ENCODE assay signal across 9 cellular contexts in the genomic region with DNA sequence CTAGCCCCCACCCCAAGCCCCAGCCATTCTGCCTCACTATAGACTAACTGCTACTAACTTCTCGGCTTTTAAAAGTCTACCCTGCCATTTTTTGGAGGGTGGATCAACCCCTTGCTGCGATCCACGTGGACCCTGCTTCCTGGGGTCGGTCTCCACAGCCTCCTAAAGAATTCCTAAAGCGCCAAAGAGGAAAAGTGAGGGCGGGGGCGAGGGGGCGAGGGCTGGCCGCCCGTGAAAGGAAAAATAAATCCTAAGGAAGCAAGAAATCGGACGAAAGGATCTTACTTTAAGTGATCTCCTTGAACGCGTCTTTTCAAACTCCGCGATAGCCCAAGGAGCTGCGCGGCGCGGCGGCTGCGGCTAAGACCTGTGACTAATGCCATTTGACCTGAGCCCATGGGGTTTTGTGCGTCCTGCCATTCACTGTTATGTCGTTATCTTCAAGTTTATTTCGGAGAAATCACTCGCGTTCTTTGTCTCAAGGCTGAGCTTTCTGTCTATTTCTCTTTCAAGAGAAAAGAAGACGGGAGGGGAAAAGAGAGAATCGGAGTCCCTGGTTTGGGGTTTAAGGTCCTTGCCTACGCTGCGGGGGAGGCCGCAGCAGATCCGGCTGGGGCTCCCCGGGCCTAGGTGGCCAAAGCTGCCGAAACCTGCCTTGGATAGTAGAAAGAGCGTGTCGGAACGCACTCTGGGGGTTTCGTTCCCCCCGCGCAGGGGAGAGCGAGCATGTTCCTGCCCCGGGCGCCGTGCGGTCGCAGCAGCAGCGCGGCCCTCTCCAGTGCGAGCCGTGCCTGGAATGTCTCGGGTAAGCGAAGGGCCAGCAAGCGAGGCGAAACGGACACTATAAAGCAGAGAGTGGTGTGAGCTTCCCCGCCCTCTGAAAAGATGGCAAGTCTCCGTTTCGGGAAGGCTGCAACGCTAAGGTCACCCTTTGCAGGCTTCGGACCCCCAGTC. TPM values are rescaled to one million over a fixed set of nuclear protein-coding genes. Genes with fewer than 3 reads are reported as not detected.
DNase-seq lines count a peak whose midpoint lies in the region; TF ChIP-seq lines count a peak whose summit lies in the region.
"Had no signal": no experiment of that assay in that cellular context is flagged by ENCODE, and none has a peak within 500 bp of the region (broad histone marks: within the 10 kb centered on the region; RNA-seq: fewer than 3 reads in every experiment).

No MANE protein-coding gene starts in this region.

- H3K27me3 ChIP-seq in tibial nerve: peaks cover 5 to 99% of the 10 kb centered on the region in 2 donors

- TF ChIP-seq POLR2A in tibial nerve (IDR thresholded peaks at IDR 0.05): no peak

- H3K36me3 Mint-ChIP-seq in activated naive CD4-positive, alpha-beta T cell treated with anti-CD3 and anti-CD28 coated beads, Interleukin-2, amount 50 U/mL, for 24 hours: peaks cover 2% of the 10 kb centered on the region

- peaks cover 75% of the 10 kb centered on the region for H3K27me3 Mint-ChIP-seq in activated naive CD4-positive, alpha-beta T cell treated with anti-CD3 and anti-CD28 coated beads, Interleukin-2, amount 50 U/mL, for 24 hours

- H3K27ac ChIP-seq in tibial nerve: no peak overlapping the region

- H3K4me1 Mint-ChIP-seq in activated naive CD4-positive, alpha-beta T cell treated with anti-CD3 and anti-CD28 coated beads, Interleukin-2, amount 50 U/mL, for 24 hours: peaks cover 10% of the 10 kb centered on the region

- H3K9me3 ChIP-seq in tibial nerve: peaks cover 0 to 7% (median 0%) of the 10 kb centered on the region in 4 donors

- H3K4me3 ChIP-seq in astrocyte of the spinal cord (ENCODE audit: low read depth, low read length) (no peak overlapping the region), tibial nerve (peak overlapping the region in 3 of 4 donors; percentile 25 to 33 (median 29))

- no peaks in the 10 kb centered on the region for H3K36me3 ChIP-seq in tibial nerve

- WGBS in tibial nerve, 2 donors: 2 to 3% methylated on average over 60 to 61 of the region's 61 CpGs

- peak overlapping the region; percentile 30 for H3K27ac Mint-ChIP-seq in activated naive CD4-positive, alpha-beta T cell treated with anti-CD3 and anti-CD28 coated beads, Interleukin-2, amount 50 U/mL, for 24 hours

- no peak for TF ChIP-seq CTCF in astrocyte of the spinal cord (IDR thresholded peaks at IDR 0.05; ENCODE audit: low read depth, low read length)
- TF ChIP-seq CTCF in tibial nerve (IDR thresholded peaks at IDR 0.05): no peak

- DNase-seq in activated naive CD4-positive, alpha-beta T cell treated with Interleukin-2 at 50 U/mL for 16 hours: no peak
- DNase-seq in astrocyte of the spinal cord (ENCODE audit: low read depth, low spot score) (peak; percentile 23), kidney tubule cell (ENCODE audit: low spot score) (peak; percentile 33), tibial nerve (ENCODE audit: low spot score in 2 of 2) (no peak), NCI-H1930 (lab: John Stamatoyannopoulos, UW) (no peak), SW480 (ENCODE audit: low spot score) (no peak), hippocampal formation (lab: John Stamatoyannopoulos, UW) (no peak)
- DNase-seq: caudate nucleus had no signal

- in situ Hi-C loops in astrocyte of the spinal cord (cut with HindIII; ENCODE audit: low sequenced_read_pairs): no loop called here

- no peak for TF ChIP-seq EP300 in tibial nerve (IDR thresholded peaks at IDR 0.05)

- no peaks in the 10 kb centered on the region for H3K9me3 Mint-ChIP-seq in activated naive CD4-positive, alpha-beta T cell treated with anti-CD3 and anti-CD28 coated beads, Interleukin-2, amount 50 U/mL, for 24 hours

- peak overlapping the region; percentile 77 for H3K4me3 Mint-ChIP-seq in activated naive CD4-positive, alpha-beta T cell treated with anti-CD3 and anti-CD28 coated beads, Interleukin-2, amount 50 U/mL, for 24 hours

- peaks cover 0 to 49% (median 19%) of the 10 kb centered on the region in 4 donors for H3K4me1 ChIP-seq in tibial nerve

RNA-seq across cellular contexts. Expression of a gene that starts 2.8 kb away (rescaled TPM):
- not detected for total RNA-seq in tibial nerve

Comparison
In these comparisons a context has a peak if more than half of its experiments do, and no peak if none do; other contexts are left out.
1. DNase-seq: peak in astrocyte of the spinal cord (single experiment) and kidney tubule cell (single experiment); none in activated naive CD4-positive, alpha-beta T cell treated with Interleukin-2 at 50 U/mL for 16 hours (single experiment), tibial nerve (0 of 2), NCI-H1930 (0 of 2), SW480 (single experiment) and hippocampal formation (0 of 2).